Comparison of ENCODE assay signal across 1 cellular context in the genomic region with DNA sequence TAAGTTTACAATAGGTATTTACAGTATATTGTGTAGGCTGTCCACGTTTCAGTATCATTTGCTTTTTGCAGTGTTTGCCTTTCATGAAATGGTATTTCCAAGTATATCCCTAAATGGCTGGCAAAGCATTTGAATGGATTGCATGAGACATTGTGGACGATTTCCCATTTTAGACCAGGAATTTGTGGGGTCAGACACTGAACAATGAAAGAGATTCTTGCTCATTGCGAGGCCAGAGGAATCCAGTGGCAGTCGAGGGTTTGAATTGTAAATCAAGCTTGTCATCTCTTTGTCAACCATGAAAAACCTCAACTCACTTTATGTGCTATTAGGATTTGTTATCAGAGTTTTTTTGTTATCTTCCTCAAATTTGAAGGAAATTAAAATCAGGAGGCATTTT.
TF ChIP-seq lines count a peak whose summit lies in the region.

No MANE protein-coding gene starts in this region.

TF ChIP-seq in GM23338, 12 proteins besides CTCF, POLR2A, EP300 and RAD21 (continued from another document):
- TF ChIP-seq, protein P1, sequence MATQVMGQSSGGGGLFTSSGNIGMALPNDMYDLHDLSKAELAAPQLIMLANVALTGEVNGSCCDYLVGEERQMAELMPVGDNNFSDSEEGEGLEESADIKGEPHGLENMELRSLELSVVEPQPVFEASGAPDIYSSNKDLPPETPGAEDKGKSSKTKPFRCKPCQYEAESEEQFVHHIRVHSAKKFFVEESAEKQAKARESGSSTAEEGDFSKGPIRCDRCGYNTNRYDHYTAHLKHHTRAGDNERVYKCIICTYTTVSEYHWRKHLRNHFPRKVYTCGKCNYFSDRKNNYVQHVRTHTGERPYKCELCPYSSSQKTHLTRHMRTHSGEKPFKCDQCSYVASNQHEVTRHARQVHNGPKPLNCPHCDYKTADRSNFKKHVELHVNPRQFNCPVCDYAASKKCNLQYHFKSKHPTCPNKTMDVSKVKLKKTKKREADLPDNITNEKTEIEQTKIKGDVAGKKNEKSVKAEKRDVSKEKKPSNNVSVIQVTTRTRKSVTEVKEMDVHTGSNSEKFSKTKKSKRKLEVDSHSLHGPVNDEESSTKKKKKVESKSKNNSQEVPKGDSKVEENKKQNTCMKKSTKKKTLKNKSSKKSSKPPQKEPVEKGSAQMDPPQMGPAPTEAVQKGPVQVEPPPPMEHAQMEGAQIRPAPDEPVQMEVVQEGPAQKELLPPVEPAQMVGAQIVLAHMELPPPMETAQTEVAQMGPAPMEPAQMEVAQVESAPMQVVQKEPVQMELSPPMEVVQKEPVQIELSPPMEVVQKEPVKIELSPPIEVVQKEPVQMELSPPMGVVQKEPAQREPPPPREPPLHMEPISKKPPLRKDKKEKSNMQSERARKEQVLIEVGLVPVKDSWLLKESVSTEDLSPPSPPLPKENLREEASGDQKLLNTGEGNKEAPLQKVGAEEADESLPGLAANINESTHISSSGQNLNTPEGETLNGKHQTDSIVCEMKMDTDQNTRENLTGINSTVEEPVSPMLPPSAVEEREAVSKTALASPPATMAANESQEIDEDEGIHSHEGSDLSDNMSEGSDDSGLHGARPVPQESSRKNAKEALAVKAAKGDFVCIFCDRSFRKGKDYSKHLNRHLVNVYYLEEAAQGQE (IDR thresholded peaks at IDR 0.05; ENCODE audit: unreplicated experiment) = no peak
- TF ChIP-seq ZNF331 (CRISPR knock-in tag; IDR thresholded peaks at IDR 0.05; ENCODE audit: low read depth) (no peak), EZH2phosphoT487 (IDR thresholded peaks at IDR 0.05; ENCODE audit: unreplicated experiment) (no peak), JUNB (IDR thresholded peaks at IDR 0.05; ENCODE audit: unreplicated experiment) (no peak), ZNF114 (CRISPR knock-in tag; IDR thresholded peaks at IDR 0.05) (no peak), NANOG (IDR thresholded peaks at IDR 0.05; ENCODE audit: borderline replicate concordance) (no peak), EZH2 (IDR thresholded peaks at IDR 0.05; ENCODE audit: low read depth, unreplicated experiment) (no peak), STAT1 (IDR thresholded peaks at IDR 0.05; ENCODE audit: unreplicated experiment) (no peak)
- TF ChIP-seq, protein P2, sequence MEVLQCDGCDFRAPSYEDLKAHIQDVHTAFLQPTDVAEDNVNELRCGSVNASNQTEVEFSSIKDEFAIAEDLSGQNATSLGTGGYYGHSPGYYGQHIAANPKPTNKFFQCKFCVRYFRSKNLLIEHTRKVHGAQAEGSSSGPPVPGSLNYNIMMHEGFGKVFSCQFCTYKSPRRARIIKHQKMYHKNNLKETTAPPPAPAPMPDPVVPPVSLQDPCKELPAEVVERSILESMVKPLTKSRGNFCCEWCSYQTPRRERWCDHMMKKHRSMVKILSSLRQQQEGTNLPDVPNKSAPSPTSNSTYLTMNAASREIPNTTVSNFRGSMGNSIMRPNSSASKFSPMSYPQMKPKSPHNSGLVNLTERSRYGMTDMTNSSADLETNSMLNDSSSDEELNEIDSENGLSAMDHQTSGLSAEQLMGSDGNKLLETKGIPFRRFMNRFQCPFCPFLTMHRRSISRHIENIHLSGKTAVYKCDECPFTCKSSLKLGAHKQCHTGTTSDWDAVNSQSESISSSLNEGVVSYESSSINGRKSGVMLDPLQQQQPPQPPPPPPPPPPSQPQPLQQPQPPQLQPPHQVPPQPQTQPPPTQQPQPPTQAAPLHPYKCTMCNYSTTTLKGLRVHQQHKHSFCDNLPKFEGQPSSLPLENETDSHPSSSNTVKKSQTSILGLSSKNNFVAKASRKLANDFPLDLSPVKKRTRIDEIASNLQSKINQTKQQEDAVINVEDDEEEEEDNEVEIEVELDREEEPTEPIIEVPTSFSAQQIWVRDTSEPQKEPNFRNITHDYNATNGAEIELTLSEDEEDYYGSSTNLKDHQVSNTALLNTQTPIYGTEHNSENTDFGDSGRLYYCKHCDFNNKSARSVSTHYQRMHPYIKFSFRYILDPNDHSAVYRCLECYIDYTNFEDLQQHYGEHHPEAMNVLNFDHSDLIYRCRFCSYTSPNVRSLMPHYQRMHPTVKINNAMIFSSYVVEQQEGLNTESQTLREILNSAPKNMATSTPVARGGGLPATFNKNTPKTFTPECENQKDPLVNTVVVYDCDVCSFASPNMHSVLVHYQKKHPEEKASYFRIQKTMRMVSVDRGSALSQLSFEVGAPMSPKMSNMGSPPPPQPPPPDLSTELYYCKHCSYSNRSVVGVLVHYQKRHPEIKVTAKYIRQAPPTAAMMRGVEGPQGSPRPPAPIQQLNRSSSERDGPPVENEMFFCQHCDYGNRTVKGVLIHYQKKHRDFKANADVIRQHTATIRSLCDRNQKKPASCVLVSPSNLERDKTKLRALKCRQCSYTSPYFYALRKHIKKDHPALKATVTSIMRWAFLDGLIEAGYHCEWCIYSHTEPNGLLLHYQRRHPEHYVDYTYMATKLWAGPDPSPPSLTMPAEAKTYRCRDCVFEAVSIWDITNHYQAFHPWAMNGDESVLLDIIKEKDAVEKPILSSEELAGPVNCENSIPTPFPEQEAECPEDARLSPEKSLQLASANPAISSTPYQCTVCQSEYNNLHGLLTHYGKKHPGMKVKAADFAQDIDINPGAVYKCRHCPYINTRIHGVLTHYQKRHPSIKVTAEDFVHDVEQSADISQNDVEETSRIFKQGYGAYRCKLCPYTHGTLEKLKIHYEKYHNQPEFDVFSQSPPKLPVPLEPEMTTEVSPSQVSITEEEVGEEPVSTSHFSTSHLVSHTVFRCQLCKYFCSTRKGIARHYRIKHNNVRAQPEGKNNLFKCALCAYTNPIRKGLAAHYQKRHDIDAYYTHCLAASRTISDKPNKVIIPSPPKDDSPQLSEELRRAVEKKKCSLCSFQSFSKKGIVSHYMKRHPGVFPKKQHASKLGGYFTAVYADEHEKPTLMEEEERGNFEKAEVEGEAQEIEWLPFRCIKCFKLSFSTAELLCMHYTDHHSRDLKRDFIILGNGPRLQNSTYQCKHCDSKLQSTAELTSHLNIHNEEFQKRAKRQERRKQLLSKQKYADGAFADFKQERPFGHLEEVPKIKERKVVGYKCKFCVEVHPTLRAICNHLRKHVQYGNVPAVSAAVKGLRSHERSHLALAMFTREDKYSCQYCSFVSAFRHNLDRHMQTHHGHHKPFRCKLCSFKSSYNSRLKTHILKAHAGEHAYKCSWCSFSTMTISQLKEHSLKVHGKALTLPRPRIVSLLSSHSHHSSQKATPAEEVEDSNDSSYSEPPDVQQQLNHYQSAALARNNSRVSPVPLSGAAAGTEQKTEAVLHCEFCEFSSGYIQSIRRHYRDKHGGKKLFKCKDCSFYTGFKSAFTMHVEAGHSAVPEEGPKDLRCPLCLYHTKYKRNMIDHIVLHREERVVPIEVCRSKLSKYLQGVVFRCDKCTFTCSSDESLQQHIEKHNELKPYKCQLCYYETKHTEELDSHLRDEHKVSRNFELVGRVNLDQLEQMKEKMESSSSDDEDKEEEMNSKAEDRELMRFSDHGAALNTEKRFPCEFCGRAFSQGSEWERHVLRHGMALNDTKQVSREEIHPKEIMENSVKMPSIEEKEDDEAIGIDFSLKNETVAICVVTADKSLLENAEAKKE (CRISPR knock-in tag; IDR thresholded peaks at IDR 0.05) = no peak
